In genomic region chr6:82396964-82397761, GRCh38 we compare ENCODE assay signal across 12 cellular contexts. TPM values are rescaled to one million over a fixed set of nuclear protein-coding genes. Genes with fewer than 3 reads are reported as not detected.
DNase-seq lines count a peak whose midpoint lies in the region; ATAC-seq, FAIRE-seq and TF ChIP-seq lines count a peak whose summit lies in the region.
"Had no signal": no experiment of that assay in that cellular context is flagged by ENCODE, and none has a peak within 500 bp of the region (broad histone marks: within the 10 kb centered on the region; RNA-seq: fewer than 3 reads in every experiment).

No MANE protein-coding gene starts in this region.

- no peaks in the 10 kb centered on the region for H3K36me3 ChIP-seq in CD8-positive, alpha-beta memory T cell (ENCODE audit: insufficient read depth, low read length)

- peak; percentile 15 for FAIRE-seq in endometrium (lab: Jason Lieb, UNC)
- FAIRE-seq: kidney had no signal

- POLR2A ChIA-PET in CD8-positive, alpha-beta memory T cell (lab: Charles Lee), result no interaction called here

- DNase-seq in NCI-H69 (lab: John Stamatoyannopoulos, UW), result peak; percentile 16
- peak; percentile 24 for DNase-seq in retinal pigment epithelial cell (ENCODE audit: low read depth)
- no peak for DNase-seq in CD8-positive, alpha-beta memory T cell
- no peak for DNase-seq in T-helper 1 cell
- no peak for DNase-seq in activated gamma-delta T cell (lab: John Stamatoyannopoulos, UW)
- DNase-seq: activated CD4-positive, alpha-beta T cell treated with anti-CD3 and anti-CD28 coated beads, Interleukin-2, amount 50 U/mL, for 48 hours; central memory CD4-positive, alpha-beta T cell; kidney had no signal

- H3K4me1 Mint-ChIP-seq in CD8-positive, alpha-beta memory T cell, result no peaks in the 10 kb centered on the region

- H3K9me3 Mint-ChIP-seq in CD8-positive, alpha-beta memory T cell, result peaks cover 0 to 2% (median 0%) of the 10 kb centered on the region in 5 donors
- H3K9me3 Mint-ChIP-seq: stimulated activated naive CD8-positive, alpha-beta T cell treated with anti-CD3 and anti-CD28 coated beads, Interleukin-15, Interleukin-2, amounts not matched to agents 100 ng/mL and 50 ng/mL, for 24 hours had no signal

- peaks cover 6 to 11% of the 10 kb centered on the region in 2 donors for H3K27me3 Mint-ChIP-seq in CD8-positive, alpha-beta memory T cell

- H3K27ac Mint-ChIP-seq in CD8-positive, alpha-beta memory T cell, result no peak overlapping the region
- H3K27ac Mint-ChIP-seq: stimulated activated naive CD8-positive, alpha-beta T cell treated with anti-CD3 and anti-CD28 coated beads, Interleukin-15, Interleukin-2, amounts not matched to agents 100 ng/mL and 50 ng/mL, for 24 hours had no signal

- no peaks in the 10 kb centered on the region for H3K36me3 Mint-ChIP-seq in CD8-positive, alpha-beta memory T cell

- no peak overlapping the region for H3K4me3 Mint-ChIP-seq in CD8-positive, alpha-beta memory T cell
- H3K4me3 Mint-ChIP-seq: stimulated activated naive CD8-positive, alpha-beta T cell treated with anti-CD3 and anti-CD28 coated beads, Interleukin-15, Interleukin-2, amounts not matched to agents 100 ng/mL and 50 ng/mL, for 24 hours had no signal

- H3K4me1 ChIP-seq in CD8-positive, alpha-beta memory T cell (ENCODE audit: insufficient read depth, low read length), result no peaks in the 10 kb centered on the region

- no peak overlapping the region for H3K4me3 ChIP-seq in retinal pigment epithelial cell (ENCODE audit: low read length)
- H3K4me3 ChIP-seq in CD8-positive, alpha-beta memory T cell (ENCODE audit: low read length), result no peak overlapping the region

- peak; percentile 66 for ATAC-seq in GM21360 (IDR thresholded peaks at IDR 0.05; ENCODE audit: unreplicated experiment)

- H3K27me3 ChIP-seq in CD8-positive, alpha-beta memory T cell (ENCODE audit: insufficient read depth, low read length, poor library complexity, severe bottlenecking), result no peaks in the 10 kb centered on the region

- H3K27ac ChIP-seq in CD8-positive, alpha-beta memory T cell (ENCODE audit: low read depth, low read length), result no peak overlapping the region
- H3K27ac ChIP-seq: KMS-11 had no signal

- H3K9me3 ChIP-seq in CD8-positive, alpha-beta memory T cell (ENCODE audit: low read length), result no peaks in the 10 kb centered on the region

- CTCF ChIA-PET in CD8-positive, alpha-beta memory T cell (lab: Charles Lee), result no interaction called here

- no peak for TF ChIP-seq CTCF in retinal pigment epithelial cell (conservative IDR thresholded peaks at IDR 0.05; ENCODE audit: low read depth, low read length)

RNA-seq across cellular contexts. Expression of gene TPBG, which starts 33.5 kb away (rescaled TPM):
- total RNA-seq in CD8-positive, alpha-beta memory T cell, result not detected
- polyA plus RNA-seq in CD8-positive, alpha-beta memory T cell, result 2.0 TPM

Comparison
In these comparisons a context has a peak if more than half of its experiments do, and no peak if none do; other contexts are left out.
1. DNase-seq: peak in NCI-H69 (single experiment) and retinal pigment epithelial cell (single experiment); none in CD8-positive, alpha-beta memory T cell (0 of 5), T-helper 1 cell (0 of 5) and activated gamma-delta T cell (single experiment).